ENCODE assay signal across 8 cellular contexts in the genomic region with DNA sequence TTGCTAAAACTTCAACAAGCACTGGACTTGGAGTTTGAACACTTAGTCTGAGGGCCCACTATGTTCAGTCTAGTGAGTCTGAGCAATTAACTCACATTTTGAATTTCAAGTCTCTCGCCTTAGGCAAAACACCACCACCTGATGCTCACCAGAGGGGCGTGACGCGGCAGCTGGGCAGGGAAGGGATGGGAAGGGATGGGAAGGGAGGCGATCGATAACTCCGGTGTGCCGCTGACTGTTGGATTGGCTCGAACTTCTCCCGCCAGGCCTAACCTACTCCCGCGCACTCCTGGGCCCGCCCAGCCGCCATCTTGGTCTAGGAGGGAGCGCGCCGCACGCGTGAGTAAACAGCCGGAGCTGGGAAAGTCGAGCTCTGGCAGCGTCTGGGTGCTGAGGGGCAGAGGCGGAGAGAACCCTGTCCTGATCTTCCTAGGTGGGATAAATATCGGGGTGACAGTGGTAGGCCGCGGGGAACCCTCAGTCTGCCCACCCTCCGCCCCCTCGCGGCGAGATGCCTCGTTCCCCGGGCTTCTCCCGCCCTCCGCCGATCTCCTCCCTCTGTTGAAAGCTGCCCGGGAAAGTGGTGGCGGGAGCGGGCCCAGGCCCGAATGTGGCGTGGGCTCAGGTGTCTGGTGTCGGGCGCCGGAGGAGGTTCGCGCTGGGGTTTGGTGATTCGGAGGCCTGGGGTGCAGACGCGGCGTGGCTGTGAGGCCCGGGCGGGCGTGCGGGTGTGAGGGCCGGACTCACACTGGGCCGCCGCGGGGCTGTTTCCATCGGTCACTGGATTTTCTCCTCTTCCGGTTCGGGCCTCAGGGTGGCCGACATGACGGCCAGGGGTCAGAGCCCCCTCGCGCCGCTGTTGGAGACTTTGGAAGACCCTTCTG. TPM values are rescaled to one million over a fixed set of nuclear protein-coding genes. Genes with fewer than 3 reads are reported as not detected.
DNase-seq lines count a peak whose midpoint lies in the region; ATAC-seq lines count a peak whose summit lies in the region.

A gene with protein sequence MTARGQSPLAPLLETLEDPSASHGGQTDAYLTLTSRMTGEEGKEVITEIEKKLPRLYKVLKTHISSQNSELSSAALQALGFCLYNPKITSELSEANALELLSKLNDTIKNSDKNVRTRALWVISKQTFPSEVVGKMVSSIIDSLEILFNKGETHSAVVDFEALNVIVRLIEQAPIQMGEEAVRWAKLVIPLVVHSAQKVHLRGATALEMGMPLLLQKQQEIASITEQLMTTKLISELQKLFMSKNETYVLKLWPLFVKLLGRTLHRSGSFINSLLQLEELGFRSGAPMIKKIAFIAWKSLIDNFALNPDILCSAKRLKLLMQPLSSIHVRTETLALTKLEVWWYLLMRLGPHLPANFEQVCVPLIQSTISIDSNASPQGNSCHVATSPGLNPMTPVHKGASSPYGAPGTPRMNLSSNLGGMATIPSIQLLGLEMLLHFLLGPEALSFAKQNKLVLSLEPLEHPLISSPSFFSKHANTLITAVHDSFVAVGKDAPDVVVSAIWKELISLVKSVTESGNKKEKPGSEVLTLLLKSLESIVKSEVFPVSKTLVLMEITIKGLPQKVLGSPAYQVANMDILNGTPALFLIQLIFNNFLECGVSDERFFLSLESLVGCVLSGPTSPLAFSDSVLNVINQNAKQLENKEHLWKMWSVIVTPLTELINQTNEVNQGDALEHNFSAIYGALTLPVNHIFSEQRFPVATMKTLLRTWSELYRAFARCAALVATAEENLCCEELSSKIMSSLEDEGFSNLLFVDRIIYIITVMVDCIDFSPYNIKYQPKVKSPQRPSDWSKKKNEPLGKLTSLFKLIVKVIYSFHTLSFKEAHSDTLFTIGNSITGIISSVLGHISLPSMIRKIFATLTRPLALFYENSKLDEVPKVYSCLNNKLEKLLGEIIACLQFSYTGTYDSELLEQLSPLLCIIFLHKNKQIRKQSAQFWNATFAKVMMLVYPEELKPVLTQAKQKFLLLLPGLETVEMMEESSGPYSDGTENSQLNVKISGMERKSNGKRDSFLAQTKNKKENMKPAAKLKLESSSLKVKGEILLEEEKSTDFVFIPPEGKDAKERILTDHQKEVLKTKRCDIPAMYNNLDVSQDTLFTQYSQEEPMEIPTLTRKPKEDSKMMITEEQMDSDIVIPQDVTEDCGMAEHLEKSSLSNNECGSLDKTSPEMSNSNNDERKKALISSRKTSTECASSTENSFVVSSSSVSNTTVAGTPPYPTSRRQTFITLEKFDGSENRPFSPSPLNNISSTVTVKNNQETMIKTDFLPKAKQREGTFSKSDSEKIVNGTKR (N-terminal part only) (plus strand): TSS at position 302 of the 884 bp plus-strand sequence. CDS start 522 bp downstream, at position 824.

- peak; percentile 92 for ATAC-seq in HG03460 (IDR thresholded peaks at IDR 0.05; ENCODE audit: unreplicated experiment)
- ATAC-seq in left lobe of liver: peak; percentile 95

- peaks cover 5% of the 10 kb centered on the region for H3K27me3 Mint-ChIP-seq in activated CD4-positive, alpha-beta T cell treated with anti-CD3 and anti-CD28 coated beads, Interleukin-2, amount 10 ng/mL, durations not matched to agents 24 days and 14 days

- H3K27ac Mint-ChIP-seq in activated CD4-positive, alpha-beta T cell treated with anti-CD3 and anti-CD28 coated beads, Interleukin-2, amount 10 ng/mL, durations not matched to agents 24 days and 14 days: peak within 1 kb of the TSS; percentile 95

- H3K36me3 Mint-ChIP-seq in activated CD4-positive, alpha-beta T cell treated with anti-CD3 and anti-CD28 coated beads, Interleukin-2, amount 10 ng/mL, durations not matched to agents 24 days and 14 days (ENCODE audit: low read depth): peaks cover 34% of the 10 kb centered on the region

- intact Hi-C loops in activated CD4-positive, alpha-beta T cell treated with anti-CD3 and anti-CD28 coated beads, Interleukin-2, amount 10 ng/mL, durations not matched to agents 24 days and 14 days (cut with micrococcal nuclease): loop anchor here (1.0 kb wide), 2 partner anchors 120 to 149 kb away; a partner anchor contains a TSS

- peak; percentile 20 to 96 (median 83) for DNase-seq in C1 segment of cervical spinal cord (lab: John Stamatoyannopoulos, UW)
- DNase-seq in GM19240 (ENCODE audit: insufficient read length, low spot score): peak; percentile 65
- DNase-seq in NCI-H524 treated with DMSO at 0.1 percent for 48 hours (lab: John Stamatoyannopoulos, UW): peak; percentile 68
- DNase-seq in activated CD4-positive, alpha-beta T cell treated with anti-CD3 and anti-CD28 coated beads, Interleukin-2, amount 10 ng/mL, durations not matched to agents 24 days and 14 days: peak; percentile 92
- DNase-seq in cortex of kidney (lab: John Stamatoyannopoulos, UW): peak; percentile 24
- DNase-seq in left lobe of liver (ENCODE audit: low spot score): peak; percentile 88
- DNase-seq in stimulated activated CD4-positive, alpha-beta T cell treated with anti-CD3 and anti-CD28 coated beads, Interleukin-2, amount 100 ng/mL, for 4 hours (ENCODE audit: low read depth): peak; percentile 75

- peaks cover 4% of the 10 kb centered on the region for H3K9me3 Mint-ChIP-seq in activated CD4-positive, alpha-beta T cell treated with anti-CD3 and anti-CD28 coated beads, Interleukin-2, amount 10 ng/mL, durations not matched to agents 24 days and 14 days

- peak within 1 kb of the TSS; percentile 99 for H3K4me3 Mint-ChIP-seq in activated CD4-positive, alpha-beta T cell treated with anti-CD3 and anti-CD28 coated beads, Interleukin-2, amount 10 ng/mL, durations not matched to agents 24 days and 14 days

- peaks cover 21% of the 10 kb centered on the region for H3K4me1 Mint-ChIP-seq in activated CD4-positive, alpha-beta T cell treated with anti-CD3 and anti-CD28 coated beads, Interleukin-2, amount 10 ng/mL, durations not matched to agents 24 days and 14 days

RNA-seq across cellular contexts. Expression of the gene that starts here (rescaled TPM):
- 84.8 and 86.3 TPM in 2 replicates for total RNA-seq in activated CD4-positive, alpha-beta T cell treated with anti-CD3 and anti-CD28 coated beads, Interleukin-2, amount 10 ng/mL, durations not matched to agents 24 days and 14 days
- total RNA-seq in left lobe of liver: 12.1 TPM

Comparison
In these comparisons a context has a peak if more than half of its experiments do, and no peak if none do; other contexts are left out.
1. Peak in every context shown above with its lines: DNase-seq and ATAC-seq.
2. DNase-seq: peak in every context shown above with its lines; median percentile 92 in activated CD4-positive, alpha-beta T cell treated with anti-CD3 and anti-CD28 coated beads, Interleukin-2, amount 10 ng/mL, durations not matched to agents 24 days and 14 days; 88 in left lobe of liver; 83 in C1 segment of cervical spinal cord; 75 in stimulated activated CD4-positive, alpha-beta T cell treated with anti-CD3 and anti-CD28 coated beads, Interleukin-2, amount 100 ng/mL, for 4 hours; 68 in NCI-H524 treated with DMSO at 0.1 percent for 48 hours; 65 in GM19240; 24 in cortex of kidney.